In the genomic region with DNA sequence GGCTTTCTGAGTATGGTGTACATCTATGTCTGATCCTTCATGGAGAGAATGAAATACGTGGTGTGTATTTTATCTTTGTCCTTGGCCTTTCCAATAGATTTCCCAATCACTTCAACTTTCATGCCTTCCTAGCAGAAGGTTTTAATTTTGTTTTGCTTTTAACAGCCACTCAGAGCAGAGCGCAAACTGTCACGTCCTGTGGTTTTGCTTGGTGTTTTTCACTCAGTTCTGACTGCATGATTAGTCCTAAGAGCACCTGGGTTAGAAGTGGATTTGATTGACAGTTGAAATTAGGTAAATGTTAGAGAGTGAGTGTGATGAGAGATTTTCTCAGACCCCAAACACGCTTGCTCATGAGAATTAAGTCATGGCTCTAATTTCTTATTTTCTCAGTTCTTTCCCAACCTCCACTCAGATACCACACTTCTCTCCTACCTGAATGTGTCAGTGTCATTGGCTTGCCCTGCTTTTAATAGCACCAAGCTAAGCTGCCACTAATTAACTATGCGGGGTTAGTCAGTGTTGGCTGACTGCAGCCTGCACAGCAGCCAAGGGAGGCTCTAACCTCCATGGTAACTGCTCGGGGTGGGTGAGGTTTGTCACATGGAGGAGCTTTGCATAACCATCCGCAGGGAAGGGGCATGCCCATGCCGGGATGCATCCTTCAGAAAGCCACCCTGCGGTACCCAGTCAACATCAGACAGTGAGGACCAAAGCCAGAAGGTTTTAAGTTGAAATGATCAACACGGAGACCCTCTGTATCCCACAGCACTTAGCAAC, we compare ENCODE assay signal across 8 cellular contexts.
A peak's percentile ranks its signal among the peaks of the same experiment; 100 is the strongest.
DNase-seq lines count a peak whose midpoint lies in the region; ATAC-seq lines count a peak whose summit lies in the region.

No MANE protein-coding gene starts in this region.

- no peak overlapping the region for H2BK12ac ChIP-seq in neuronal stem cell (ENCODE audit: low read length)

- no peak overlapping the region for H3K4me2 ChIP-seq in neuronal stem cell (ENCODE audit: insufficient read depth, low read length, poor library complexity, severe bottlenecking)

- no peak overlapping the region for H2AK5ac ChIP-seq in neuronal stem cell (ENCODE audit: low read depth, low read length)

- peaks cover 26% of the 10 kb centered on the region for H3K4me1 Mint-ChIP-seq in activated CD4-positive, alpha-beta T cell treated with anti-CD3 and anti-CD28 coated beads for 36 hours
- H3K4me1 Mint-ChIP-seq in central memory CD8-positive, alpha-beta T cell, result peaks cover 28% of the 10 kb centered on the region

- no peak overlapping the region for H2BK120ac ChIP-seq in neuronal stem cell (ENCODE audit: low read depth, low read length)

- no peak overlapping the region for H2BK15ac ChIP-seq in neuronal stem cell (ENCODE audit: low read length)

- H2AFZ ChIP-seq in neuronal stem cell (ENCODE audit: low read length), result no peak overlapping the region

- no peak overlapping the region for H3K27ac ChIP-seq in neuronal stem cell (replicated peaks; ENCODE audit: low read length)

- POLR2A ChIA-PET in activated CD4-positive, alpha-beta T cell treated with anti-CD3 and anti-CD28 coated beads for 36 hours (lab: Charles Lee), result interaction anchor here (1.1 kb wide), 1 partner anchor 46 kb away, joined by 6 read pairs; no protein-coding TSS in a partner anchor

- no CpG with 5 or more reads among the region's 10 CpGs for WGBS in neuronal stem cell (ENCODE audit: extremely low coverage in 2 of 2, insufficient read length in 2 of 2, insufficient replicate concordance in 1 of 2), 2 donors

- H3K4ac ChIP-seq in neuronal stem cell (ENCODE audit: low read length), result no peak overlapping the region

- no peaks in the 10 kb centered on the region; the same call in 1 of the 2 replicates for H3K27me3 ChIP-seq in H7 (ENCODE audit: control insufficient read depth, insufficient read depth, low read length)
- no peaks in the 10 kb centered on the region for H3K27me3 ChIP-seq in neuronal stem cell (ENCODE audit: control insufficient read depth in 3 of 3, insufficient read depth in 3 of 3, low read depth in 1 of 3, low read length in 3 of 3)

- intact Hi-C loops in activated CD4-positive, alpha-beta T cell treated with anti-CD3 and anti-CD28 coated beads for 36 hours (cut with DNase I, micrococcal nuclease), result loop anchor here (2.0 to 10.0 kb wide), 3 partner anchors 175 to 597 kb away; no protein-coding TSS in a partner anchor

- no peaks in the 10 kb centered on the region for H3K27me3 Mint-ChIP-seq in activated CD4-positive, alpha-beta T cell treated with anti-CD3 and anti-CD28 coated beads for 36 hours
- no peaks in the 10 kb centered on the region for H3K27me3 Mint-ChIP-seq in central memory CD8-positive, alpha-beta T cell

- no peaks in the 10 kb centered on the region for H3K9me3 ChIP-seq in neuronal stem cell (replicated peaks in 1 of 2; ENCODE audit: control insufficient read depth in 2 of 2, insufficient read depth in 1 of 2, low read depth in 1 of 2, low read length in 2 of 2)

- no peaks in the 10 kb centered on the region for H3K79me1 ChIP-seq in neuronal stem cell (ENCODE audit: low read depth, low read length)

- no peak overlapping the region for H4K8ac ChIP-seq in neuronal stem cell (ENCODE audit: low read depth, low read length)

- H4K91ac ChIP-seq in neuronal stem cell (ENCODE audit: low read depth, low read length, poor library complexity), result peak overlapping the region; percentile 40

- no peak overlapping the region for H3K23ac ChIP-seq in neuronal stem cell (ENCODE audit: low read depth, low read length, poor library complexity)

- H3K36me3 ChIP-seq in H7 (replicated peaks; ENCODE audit: control insufficient read depth, insufficient read depth, low read length), result no peaks in the 10 kb centered on the region
- H3K36me3 ChIP-seq in neuronal stem cell (replicated peaks in 1 of 2; ENCODE audit: control insufficient read depth in 2 of 2, insufficient read depth in 2 of 2, low read length in 2 of 2), result no peaks in the 10 kb centered on the region

- ATAC-seq in activated CD4-positive, alpha-beta T cell treated with anti-CD3 and anti-CD28 coated beads for 36 hours, result peak; percentile 91
- ATAC-seq in central memory CD8-positive, alpha-beta T cell (replicated peaks; ENCODE audit: extremely low read depth, poor library complexity, severe bottlenecking), result peak; percentile 90

- H3K4me3 ChIP-seq in H7 (ENCODE audit: insufficient read depth, low read depth, low read length) (no peak overlapping the region), neuronal stem cell (ENCODE audit: low read length in 2 of 2) (no peak overlapping the region)

- H3K4me1 ChIP-seq in neuronal stem cell (ENCODE audit: control insufficient read depth in 2 of 2, insufficient read depth in 1 of 2, low read depth in 1 of 2, low read length in 2 of 2), result peaks cover 0 to 4% of the 10 kb centered on the region in 2 donors

- CTCF ChIA-PET in activated CD4-positive, alpha-beta T cell treated with anti-CD3 and anti-CD28 coated beads for 36 hours (lab: Charles Lee), result interaction anchor here (0.7 to 1.2 kb wide), 4 partner anchors 16 to 227 kb away, joined by 3 read pairs; no protein-coding TSS in a partner anchor

- no peak overlapping the region for H2BK5ac ChIP-seq in neuronal stem cell (ENCODE audit: low read length)

- no peak overlapping the region for H3K9ac ChIP-seq in neuronal stem cell (ENCODE audit: low read depth, low read length, poor library complexity)

- DNase-seq in activated CD4-positive, alpha-beta T cell treated with anti-CD3 and anti-CD28 coated beads for 36 hours, result peak; percentile 74
- no peak for DNase-seq in activated CD4-positive, alpha-beta T cell treated with anti-CD3 and anti-CD28 coated beads for 1 hour
- DNase-seq in H7 (peak; percentile 39), NCI-H1436 (lab: John Stamatoyannopoulos, UW) (peak; percentile 25), neuronal stem cell (ENCODE audit: low spot score) (no peak), midbrain (lab: John Stamatoyannopoulos, UW) (no peak), HuH-7.5 (ENCODE audit: low spot score) (no peak)
- DNase-seq in central memory CD8-positive, alpha-beta T cell (ENCODE audit: low spot score in 2 of 2), result peak in 1 of 2 donors; percentile 33

- no peaks in the 10 kb centered on the region for H3K36me3 Mint-ChIP-seq in activated CD4-positive, alpha-beta T cell treated with anti-CD3 and anti-CD28 coated beads for 36 hours (ENCODE audit: low read depth)
- H3K36me3 Mint-ChIP-seq in central memory CD8-positive, alpha-beta T cell (ENCODE audit: insufficient read depth), result peaks cover 9% of the 10 kb centered on the region

- no peak overlapping the region for H3K14ac ChIP-seq in neuronal stem cell (ENCODE audit: low read length)

- peak overlapping the region; percentile 35 for H3K4me3 Mint-ChIP-seq in activated CD4-positive, alpha-beta T cell treated with anti-CD3 and anti-CD28 coated beads for 36 hours
- H3K4me3 Mint-ChIP-seq in central memory CD8-positive, alpha-beta T cell, result peak overlapping the region; percentile 72

- H3K18ac ChIP-seq in neuronal stem cell (ENCODE audit: low read length), result no peak overlapping the region

- peak overlapping the region; percentile 86 for H3K27ac Mint-ChIP-seq in activated CD4-positive, alpha-beta T cell treated with anti-CD3 and anti-CD28 coated beads for 36 hours
- peak overlapping the region; percentile 90 for H3K27ac Mint-ChIP-seq in central memory CD8-positive, alpha-beta T cell (ENCODE audit: low read depth)

- no peaks in the 10 kb centered on the region for H3K9me3 Mint-ChIP-seq in activated CD4-positive, alpha-beta T cell treated with anti-CD3 and anti-CD28 coated beads for 36 hours (ENCODE audit: low read depth)
- no peaks in the 10 kb centered on the region for H3K9me3 Mint-ChIP-seq in central memory CD8-positive, alpha-beta T cell

Comparison
In these comparisons a context has a peak if more than half of its experiments do, and no peak if none do; other contexts are left out.
1. DNase-seq: peak in activated CD4-positive, alpha-beta T cell treated with anti-CD3 and anti-CD28 coated beads for 36 hours (single experiment), H7 (single experiment) and NCI-H1436 (single experiment); none in activated CD4-positive, alpha-beta T cell treated with anti-CD3 and anti-CD28 coated beads for 1 hour (single experiment), neuronal stem cell (single experiment), midbrain (single experiment) and HuH-7.5 (single experiment).